27 cellular contexts compared by ENCODE assay signal in the genomic region with DNA sequence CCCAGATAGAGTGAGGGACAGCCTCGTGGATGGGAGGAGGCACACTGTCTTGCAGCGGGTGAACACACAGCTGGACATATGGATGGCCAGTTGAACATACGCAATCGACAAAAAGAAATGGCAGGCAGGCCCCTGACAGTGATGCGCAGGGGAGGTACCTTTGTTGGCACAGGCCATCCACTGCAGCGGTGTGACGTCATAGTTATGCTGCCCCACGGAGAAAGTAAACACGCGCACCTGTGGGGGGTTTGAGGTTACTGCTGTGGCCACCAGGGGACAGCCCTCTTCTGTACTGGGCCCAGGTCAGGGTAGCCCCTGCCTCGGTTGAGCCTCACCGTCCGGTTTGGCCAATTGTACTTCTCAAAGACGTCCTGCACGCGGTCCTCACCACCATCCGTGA. TPM values are rescaled to one million over a fixed set of nuclear protein-coding genes. Genes with fewer than 3 reads are reported as not detected.
"Had no signal": no experiment of that assay in that cellular context is flagged by ENCODE, and none has a peak within 500 bp of the region (broad histone marks: within the 10 kb centered on the region; RNA-seq: fewer than 3 reads in every experiment).

No MANE protein-coding gene starts in this region.

- H3K27ac Mint-ChIP-seq: activated CD4-positive, alpha-beta T cell treated with anti-CD3 and anti-CD28 coated beads, Interleukin-2, amount 10 ng/mL, durations not matched to agents 24 days and 14 days; activated CD8-positive, alpha-beta T cell treated with anti-CD3 and anti-CD28 coated beads for 36 hours; activated naive CD8-positive, alpha-beta T cell treated with anti-CD3 and anti-CD28 coated beads for 36 hours; activated T-cell treated with anti-CD3 and anti-CD28 coated beads, Interleukin-2, amount 50 U/mL, for 72 hours; activated T-helper 17 cell treated with anti-CD3 and anti-CD28 coated beads, Interleukin-2, amount 50 U/mL, for 72 hours had no signal

- H3K36me3 Mint-ChIP-seq: activated naive CD8-positive, alpha-beta T cell treated with anti-CD3 and anti-CD28 coated beads for 36 hours had no signal

- H3K36me3 ChIP-seq: brain microvascular endothelial cell, MG63 had no signal

- H3K4me1 Mint-ChIP-seq: activated CD4-positive, alpha-beta T cell treated with anti-CD3 and anti-CD28 coated beads, Interleukin-2, amount 10 ng/mL, durations not matched to agents 24 days and 14 days; activated naive CD8-positive, alpha-beta T cell treated with anti-CD3 and anti-CD28 coated beads for 36 hours; activated T-helper 17 cell treated with anti-CD3 and anti-CD28 coated beads, Interleukin-2, amount 50 U/mL, for 72 hours had no signal

- FAIRE-seq: RCC 7860 had no signal

- H3K9me3 Mint-ChIP-seq: activated CD4-positive, alpha-beta T cell treated with anti-CD3 and anti-CD28 coated beads, Interleukin-2, amount 10 ng/mL, durations not matched to agents 24 days and 14 days; activated CD8-positive, alpha-beta T cell treated with anti-CD3 and anti-CD28 coated beads for 36 hours; activated naive CD8-positive, alpha-beta T cell treated with anti-CD3 and anti-CD28 coated beads for 36 hours; activated T-cell treated with anti-CD3 and anti-CD28 coated beads, Interleukin-2, amount 50 U/mL, for 72 hours; activated T-helper 17 cell treated with anti-CD3 and anti-CD28 coated beads, Interleukin-2, amount 50 U/mL, for 72 hours had no signal

- H3K27me3 Mint-ChIP-seq: activated CD4-positive, alpha-beta T cell treated with anti-CD3 and anti-CD28 coated beads, Interleukin-2, amount 10 ng/mL, durations not matched to agents 24 days and 14 days; activated CD8-positive, alpha-beta T cell treated with anti-CD3 and anti-CD28 coated beads for 36 hours; activated naive CD8-positive, alpha-beta T cell treated with anti-CD3 and anti-CD28 coated beads for 36 hours; activated T-helper 17 cell treated with anti-CD3 and anti-CD28 coated beads, Interleukin-2, amount 50 U/mL, for 72 hours had no signal

- ATAC-seq: activated CD8-positive, alpha-beta T cell treated with anti-CD3 and anti-CD28 coated beads for 36 hours; activated T-cell treated with anti-CD3 and anti-CD28 coated beads, Interleukin-2, amount 50 U/mL, for 72 hours; activated T-helper 17 cell treated with anti-CD3 and anti-CD28 coated beads, Interleukin-2, amount 50 U/mL, for 72 hours; Right ventricle myocardium inferior had no signal

- H3K9me3 ChIP-seq: MG63 had no signal

- H3K4me3 Mint-ChIP-seq: activated CD4-positive, alpha-beta T cell treated with anti-CD3 and anti-CD28 coated beads, Interleukin-2, amount 10 ng/mL, durations not matched to agents 24 days and 14 days; activated CD8-positive, alpha-beta T cell treated with anti-CD3 and anti-CD28 coated beads for 36 hours; activated naive CD8-positive, alpha-beta T cell treated with anti-CD3 and anti-CD28 coated beads for 36 hours; activated T-cell treated with anti-CD3 and anti-CD28 coated beads, Interleukin-2, amount 50 U/mL, for 72 hours; activated T-helper 17 cell treated with anti-CD3 and anti-CD28 coated beads, Interleukin-2, amount 50 U/mL, for 72 hours had no signal

- H3K27me3 ChIP-seq: brain microvascular endothelial cell, MG63 had no signal

- H3K4me3 ChIP-seq: MG63, PC-9 had no signal

- DNase-seq: activated CD4-positive, alpha-beta T cell treated with anti-CD3 and anti-CD28 coated beads, Interleukin-2, amount 10 ng/mL, durations not matched to agents 24 days and 14 days; activated CD4-positive, alpha-beta T cell treated with anti-CD3 and anti-CD28 coated beads, Interleukin-2, amount 50 U/mL, for 4 hours; activated CD8-positive, alpha-beta T cell treated with anti-CD3 and anti-CD28 coated beads for 36 hours; activated effector memory CD4-positive, alpha-beta T cell treated with anti-CD3 and anti-CD28 coated beads, Interleukin-2, amount 50 U/mL, for 16 hours; activated naive CD4-positive, alpha-beta T cell; activated naive CD4-positive, alpha-beta T cell treated with anti-CD3 and anti-CD28 coated beads, Interleukin-2, amount 50 U/mL, for 16 hours; activated naive CD8-positive, alpha-beta T cell treated with anti-CD3 and anti-CD28 coated beads for 36 hours; activated T-cell treated with anti-CD3 and anti-CD28 coated beads, Interleukin-2, amount 50 U/mL, for 1 hour; activated T-cell treated with anti-CD3 and anti-CD28 coated beads, Interleukin-2, amount 50 U/mL, for 72 hours; amniotic stem cell; aorta; brain microvascular endothelial cell; Karpas-422; KBM-7; MG63; NCI-H1048; NCI-H1436 treated with DMSO at 0.1 percent for 48 hours; NCI-H187 treated with DMSO at 0.1 percent for 48 hours; NCI-H345; NCI-H524 treated with DMSO at 0.1 percent for 48 hours; NCI-H748 treated with DMSO at 0.1 percent for 48 hours; NK-92 treated with Interleukin-12 subunit alpha and Interleukin-12 subunit beta, amount 100 ng/mL, for 24 hours; PC-9; T1000 had no signal

RNA-seq across cellular contexts. Expression of a gene that starts 33.2 kb away (rescaled TPM):
- total RNA-seq: Right ventricle myocardium inferior had no signal
